20 cellular contexts compared by ENCODE assay signal in genomic region chr5:111935022-111935421, GRCh38.
"Had no signal": no experiment of that assay in that cellular context is flagged by ENCODE, and none has a peak within 500 bp of the region (broad histone marks: within the 10 kb centered on the region; RNA-seq: fewer than 3 reads in every experiment).

No MANE protein-coding gene starts in this region.

- H3K27ac ChIP-seq: Peyer's patch, RWPE1, SJSA1 had no signal

- H3K36me3 ChIP-seq: Peyer's patch, SJSA1 had no signal

- H3K4me1 ChIP-seq: Peyer's patch had no signal

- ATAC-seq: activated CD8-positive, alpha-beta memory T cell treated with anti-CD3 and anti-CD28 coated beads, Interleukin-2, amount 10 ng/mL, durations not matched to agents 7 days and 5 days; K562 had no signal

- DNase-seq: activated CD4-positive, alpha-beta T cell treated with anti-CD3 and anti-CD28 coated beads for 48 hours; activated CD4-positive, alpha-beta T cell treated with anti-CD3 and anti-CD28 coated beads, Interleukin-2, amount 50 U/mL, for 48 hours; activated CD4-positive, CD25-positive, alpha-beta regulatory T cell treated with anti-CD3 and anti-CD28 coated beads, Interleukin-2, amount 50 U/mL, for 72 hours; activated CD8-positive, alpha-beta memory T cell treated with anti-CD3 and anti-CD28 coated beads, Interleukin-2, amount 10 ng/mL, durations not matched to agents 7 days and 5 days; activated effector memory CD4-positive, alpha-beta T cell treated with Interleukin-2 at 50 U/mL for 16 hours; activated naive CD4-positive, alpha-beta T cell treated with Interleukin-2 at 50 U/mL for 16 hours; activated T-cell treated with anti-CD3 and anti-CD28 coated beads, Interleukin-2, amount 50 U/mL, for 24 hours; Karpas-422; MM.1S; NCI-H1105; NCI-H1436; NCI-H1694 treated with DMSO at 0.1 percent for 48 hours; NCI-H2029 treated with DMSO at 0.1 percent for 48 hours; NCI-H345; NCI-H510A treated with DMSO at 0.1 percent for 48 hours; Peyer's patch; Right ventricle myocardium superior had no signal

- H3K4me3 ChIP-seq: K562, Peyer's patch, SJSA1 had no signal

- H3K27me3 ChIP-seq: Peyer's patch, SJSA1 had no signal

- H3K9me3 ChIP-seq: Peyer's patch, SJSA1 had no signal
